ENCODE assay signal across 13 cellular contexts in genomic region chr7:4706384-4707032, GRCh38. TPM values are rescaled to one million over a fixed set of nuclear protein-coding genes. Genes with fewer than 3 reads are reported as not detected.
A peak's percentile ranks its signal among the peaks of the same experiment; 100 is the strongest.
DNase-seq lines count a peak whose midpoint lies in the region; ATAC-seq and TF ChIP-seq lines count a peak whose summit lies in the region.
"Had no signal": no experiment of that assay in that cellular context is flagged by ENCODE, and none has a peak within 500 bp of the region (broad histone marks: within the 10 kb centered on the region; RNA-seq: fewer than 3 reads in every experiment).

No MANE protein-coding gene starts in this region.

- ATAC-seq in left lung, result peak; percentile 22
- ATAC-seq in stimulated activated effector memory CD8-positive, alpha-beta T cell treated with anti-CD3 and anti-CD28 coated beads, Interleukin-12 subunit alpha, Interleukin-12 subunit beta, amount 100 ng/mL, for 72 hours, result no peak
- no peak for ATAC-seq in GM19463 (IDR thresholded peaks at IDR 0.05; ENCODE audit: unreplicated experiment)
- no peak for ATAC-seq in HG02588 (IDR thresholded peaks at IDR 0.05; ENCODE audit: unreplicated experiment)

- CTCF ChIA-PET in Calu3 (lab: Charles Lee), result no interaction called here

- no peak overlapping the region for H3K4me3 ChIP-seq in astrocyte of the spinal cord (ENCODE audit: low read depth, low read length)
- H3K4me3 ChIP-seq in left lung, result no peak overlapping the region

- no TSS peak for BruUV-seq in Calu3 (replicated peaks; lab: Mats Ljungman, UMichigan)

- no peaks in the 10 kb centered on the region for H3K9me3 ChIP-seq in left lung

- no peak for TF ChIP-seq CTCF in HFFc6 (IDR thresholded peaks at IDR 0.05)
- TF ChIP-seq CTCF in astrocyte of the spinal cord (IDR thresholded peaks at IDR 0.05; ENCODE audit: low read depth, low read length), result no peak
- TF ChIP-seq CTCF in left lung (IDR thresholded peaks at IDR 0.05), result no peak
- TF ChIP-seq CTCF in Calu3 (IDR thresholded peaks at IDR 0.05; ENCODE audit: unreplicated experiment), result no peak

- intact Hi-C loops in left lung (cut with DNase I), result no loop called here
- intact Hi-C loops in Calu3 (cut with micrococcal nuclease; ENCODE audit: unreplicated experiment), result no loop called here

- H3K36me3 ChIP-seq in left lung, result no peaks in the 10 kb centered on the region

- peaks cover 5 to 68% of the 10 kb centered on the region in 2 donors for H3K4me1 ChIP-seq in left lung

- H3K27me3 Mint-ChIP-seq in HFFc6 (ENCODE audit: insufficient read depth) (peaks cover 4% of the 10 kb centered on the region; the same call in 1 of the 2 replicates), Calu3 (ENCODE audit: unreplicated experiment) (no peaks in the 10 kb centered on the region)

- in situ Hi-C loops in astrocyte of the spinal cord (cut with HindIII; ENCODE audit: low sequenced_read_pairs), result no loop called here

- no peaks in the 10 kb centered on the region for H3K27me3 ChIP-seq in left lung

- peak overlapping the region; percentile 54 to 75 for H3K27ac ChIP-seq in left lung
- H3K27ac ChIP-seq: VCaP had no signal

- H3K4me3 Mint-ChIP-seq in HFFc6 (no peak overlapping the region), Calu3 (ENCODE audit: low read depth, unreplicated experiment) (no peak overlapping the region)
- H3K4me3 Mint-ChIP-seq in stimulated activated effector memory CD8-positive, alpha-beta T cell treated with anti-CD3 and anti-CD28 coated beads, Interleukin-12 subunit alpha, Interleukin-12 subunit beta, amount 100 ng/mL, for 72 hours, result no peak overlapping the region

- H3K27ac Mint-ChIP-seq in HFFc6 (peak overlapping the region; percentile 16; the same call in 1 of the 2 replicates), Calu3 (ENCODE audit: unreplicated experiment) (no peak overlapping the region)
- peak overlapping the region; percentile 64 for H3K27ac Mint-ChIP-seq in stimulated activated effector memory CD8-positive, alpha-beta T cell treated with anti-CD3 and anti-CD28 coated beads, Interleukin-12 subunit alpha, Interleukin-12 subunit beta, amount 100 ng/mL, for 72 hours
- H3K27ac Mint-ChIP-seq: immature natural killer cell had no signal

- no peaks in the 10 kb centered on the region for H3K9me3 Mint-ChIP-seq in HFFc6
- no peaks in the 10 kb centered on the region for H3K9me3 Mint-ChIP-seq in stimulated activated effector memory CD8-positive, alpha-beta T cell treated with anti-CD3 and anti-CD28 coated beads, Interleukin-12 subunit alpha, Interleukin-12 subunit beta, amount 100 ng/mL, for 72 hours
- no peaks in the 10 kb centered on the region for H3K9me3 Mint-ChIP-seq in Calu3 (ENCODE audit: low read depth, unreplicated experiment)
- H3K9me3 Mint-ChIP-seq: immature natural killer cell had no signal

- H3K4me1 Mint-ChIP-seq in HFFc6 (ENCODE audit: low read depth) (peaks cover 25% of the 10 kb centered on the region), Calu3 (ENCODE audit: low read depth, unreplicated experiment) (peaks cover 8% of the 10 kb centered on the region)
- peaks cover 39% of the 10 kb centered on the region for H3K4me1 Mint-ChIP-seq in stimulated activated effector memory CD8-positive, alpha-beta T cell treated with anti-CD3 and anti-CD28 coated beads, Interleukin-12 subunit alpha, Interleukin-12 subunit beta, amount 100 ng/mL, for 72 hours

- DNase-seq in HFFc6 (no peak), astrocyte of the spinal cord (ENCODE audit: low read depth, low spot score) (peak; percentile 45), left lung (peak in 1 of 2 donors; percentile 61), Calu3 (no peak), NOMO-1 treated with DMSO at 0.1 percent for 48 hours (lab: John Stamatoyannopoulos, UW; ENCODE audit: unreplicated experiment) (no peak)
- no peak for DNase-seq in stimulated activated effector memory CD8-positive, alpha-beta T cell treated with anti-CD3 and anti-CD28 coated beads, Interleukin-12 subunit alpha, Interleukin-12 subunit beta, amount 100 ng/mL, for 72 hours (ENCODE audit: low spot score in 2 of 2)
- DNase-seq: activated effector memory CD4-positive, alpha-beta T cell treated with Interleukin-2 at 50 U/mL for 16 hours; DND-41; immature natural killer cell; stimulated activated CD4-positive, alpha-beta T cell treated with anti-CD3 and anti-CD28 coated beads, Interleukin-12 subunit alpha, Interleukin-12 subunit beta, amount 100 ng/mL, for 4 hours had no signal

- H3K36me3 Mint-ChIP-seq in HFFc6 (ENCODE audit: low read depth) (peaks cover 13% of the 10 kb centered on the region), Calu3 (ENCODE audit: insufficient read depth, unreplicated experiment) (peaks cover 4% of the 10 kb centered on the region)
- H3K36me3 Mint-ChIP-seq in stimulated activated effector memory CD8-positive, alpha-beta T cell treated with anti-CD3 and anti-CD28 coated beads, Interleukin-12 subunit alpha, Interleukin-12 subunit beta, amount 100 ng/mL, for 72 hours, result peaks cover 22% of the 10 kb centered on the region
- H3K36me3 Mint-ChIP-seq: immature natural killer cell had no signal

RNA-seq across cellular contexts. Expression of gene FOXK1, which starts 24.4 kb away (rescaled TPM):
- 10 to 100 TPM; 33.8 to 39.4 (median 36.2) TPM for total RNA-seq in HFFc6 (2021; fragmentation: NEBNext Ultra II Directional; extraction: Animal tissue kit (Norgen Biotek cat#: 25700))
- total RNA-seq in left lung, result 10 to 100 TPM; 25.0 to 29.2 TPM
- 65.9 and 67.1 TPM in 2 replicates for total RNA-seq in Calu3 (2022)
